ENCODE assay signal across 32 cellular contexts in genomic region chr9:126304946-126305370, GRCh38.
"Had no signal": no experiment of that assay in that cellular context is flagged by ENCODE, and none has a peak within 500 bp of the region (broad histone marks: within the 10 kb centered on the region; RNA-seq: fewer than 3 reads in every experiment).

No MANE protein-coding gene starts in this region.

- DNase-seq: activated CD4-positive, alpha-beta T cell treated with anti-CD3 and anti-CD28 coated beads for 48 hours; activated CD4-positive, alpha-beta T cell treated with anti-CD3 and anti-CD28 coated beads, Interleukin-2, amount 50 U/mL, for 48 hours; activated effector memory CD4-positive, alpha-beta T cell treated with anti-CD3 and anti-CD28 coated beads, Interleukin-2, amount 50 U/mL, for 16 hours; activated naive CD4-positive, alpha-beta T cell treated with anti-CD3 and anti-CD28 coated beads for 36 hours; activated naive CD8-positive, alpha-beta T cell treated with anti-CD3 and anti-CD28 coated beads for 36 hours; brain microvascular endothelial cell; caudate nucleus; cortex of kidney; effector memory CD8-positive, alpha-beta T cell; hippocampal formation; kidney; left lung; mesenchymal stem cell; natural killer cell; sigmoid colon; small intestine; stimulated activated CD4-positive, alpha-beta T cell treated with anti-CD3 and anti-CD28 coated beads, Interleukin-1b, Interleukin-23, amount 100 ng/mL, for 48 hours; stimulated activated CD4-positive, alpha-beta T cell treated with anti-CD3 and anti-CD28 coated beads, Interleukin-4, amount 100 ng/mL, for 4 hours; stimulated activated CD8-positive, alpha-beta memory T cell treated with anti-CD3 and anti-CD28 coated beads, Interleukin-4, amount 100 ng/mL, for 48 hours; stimulated activated naive CD8-positive, alpha-beta T cell treated with anti-CD3 and anti-CD28 coated beads, Interleukin-15, amount 100 ng/mL, for 72 hours; upper lobe of right lung; WERI-Rb-1 had no signal

- FAIRE-seq: endothelial cell of umbilical vein, kidney, small intestine, TTC549 had no signal

- H3K4me3 Mint-ChIP-seq: activated naive CD4-positive, alpha-beta T cell treated with anti-CD3 and anti-CD28 coated beads for 36 hours; activated naive CD8-positive, alpha-beta T cell treated with anti-CD3 and anti-CD28 coated beads for 36 hours; activated T-helper 1 cell treated with anti-CD3 and anti-CD28 coated beads, Interleukin-12 subunit alpha, Interleukin-12 subunit beta, Interleukin-2, Interleukin-4 antibody, amounts not matched to agents 30 ng/mL and 10 ng/mL and 1 ng/mL, durations not matched to agents 14 hours and 24 hours and 36 hours; effector memory CD8-positive, alpha-beta T cell; natural killer cell; stimulated activated memory B cell treated with anti-CD40 and anti-IgM and Interleukin-4, amounts not matched to agents 10 μg/mL and 1 μg/mL and 100 μg/mL, for 72 hours; stimulated activated naive CD8-positive, alpha-beta T cell treated with anti-CD3 and anti-CD28 coated beads, Interleukin-15, amount 100 ng/mL, for 72 hours had no signal

- H3K27me3 Mint-ChIP-seq: activated naive CD8-positive, alpha-beta T cell treated with anti-CD3 and anti-CD28 coated beads for 36 hours; effector memory CD8-positive, alpha-beta T cell; stimulated activated memory B cell treated with anti-CD40 and anti-IgM and Interleukin-4, amounts not matched to agents 10 μg/mL and 1 μg/mL and 100 μg/mL, for 72 hours had no signal

- ATAC-seq: activated CD4-positive, CD25-positive, alpha-beta regulatory T cell treated with anti-CD3 and anti-CD28 coated beads, Interleukin-2, amount 50 U/mL, for 24 hours; effector memory CD8-positive, alpha-beta T cell; gastroesophageal sphincter; natural killer cell; stimulated activated memory B cell treated with anti-CD40 and anti-IgM and Interleukin-4, amounts not matched to agents 10 μg/mL and 1 μg/mL and 100 μg/mL, for 72 hours; stimulated activated naive CD8-positive, alpha-beta T cell treated with anti-CD3 and anti-CD28 coated beads, Interleukin-15, amount 100 ng/mL, for 72 hours had no signal

- H3K27me3 ChIP-seq: adrenal gland, ascending aorta, brain microvascular endothelial cell, gastroesophageal sphincter, left lung, sigmoid colon, thyroid gland, upper lobe of right lung had no signal

- H3K4me1 ChIP-seq: adrenal gland, ascending aorta, gastroesophageal sphincter, left lung, lower lobe of right lung, sigmoid colon had no signal

- H3K36me3 Mint-ChIP-seq: activated naive CD8-positive, alpha-beta T cell treated with anti-CD3 and anti-CD28 coated beads for 36 hours; natural killer cell; stimulated activated memory B cell treated with anti-CD40 and anti-IgM and Interleukin-4, amounts not matched to agents 10 μg/mL and 1 μg/mL and 100 μg/mL, for 72 hours had no signal

- H3K9me3 ChIP-seq: adrenal gland, ascending aorta, gastroesophageal sphincter, left lung, lower lobe of right lung, sigmoid colon, thyroid gland, upper lobe of right lung had no signal

- H3K9me3 Mint-ChIP-seq: activated naive CD4-positive, alpha-beta T cell treated with anti-CD3 and anti-CD28 coated beads for 36 hours; activated naive CD8-positive, alpha-beta T cell treated with anti-CD3 and anti-CD28 coated beads for 36 hours; activated T-helper 1 cell treated with anti-CD3 and anti-CD28 coated beads, Interleukin-12 subunit alpha, Interleukin-12 subunit beta, Interleukin-2, Interleukin-4 antibody, amounts not matched to agents 30 ng/mL and 10 ng/mL and 1 ng/mL, durations not matched to agents 14 hours and 24 hours and 36 hours; effector memory CD8-positive, alpha-beta T cell; natural killer cell; stimulated activated memory B cell treated with anti-CD40 and anti-IgM and Interleukin-4, amounts not matched to agents 10 μg/mL and 1 μg/mL and 100 μg/mL, for 72 hours; stimulated activated naive CD8-positive, alpha-beta T cell treated with anti-CD3 and anti-CD28 coated beads, Interleukin-15, amount 100 ng/mL, for 72 hours had no signal

- H3K4me3 ChIP-seq: adrenal gland, ascending aorta, gastroesophageal sphincter, left lung, lower lobe of right lung, sigmoid colon, thyroid gland, upper lobe of right lung had no signal

- H3K36me3 ChIP-seq: adrenal gland, ascending aorta, brain microvascular endothelial cell, gastroesophageal sphincter, left lung, lower lobe of right lung, sigmoid colon, thyroid gland, upper lobe of right lung, WERI-Rb-1 had no signal

- H3K27ac Mint-ChIP-seq: activated naive CD4-positive, alpha-beta T cell treated with anti-CD3 and anti-CD28 coated beads for 36 hours; activated naive CD8-positive, alpha-beta T cell treated with anti-CD3 and anti-CD28 coated beads for 36 hours; activated T-helper 1 cell treated with anti-CD3 and anti-CD28 coated beads, Interleukin-12 subunit alpha, Interleukin-12 subunit beta, Interleukin-2, Interleukin-4 antibody, amounts not matched to agents 30 ng/mL and 10 ng/mL and 1 ng/mL, durations not matched to agents 14 hours and 24 hours and 36 hours; effector memory CD8-positive, alpha-beta T cell; natural killer cell; stimulated activated memory B cell treated with anti-CD40 and anti-IgM and Interleukin-4, amounts not matched to agents 10 μg/mL and 1 μg/mL and 100 μg/mL, for 72 hours; stimulated activated naive CD8-positive, alpha-beta T cell treated with anti-CD3 and anti-CD28 coated beads, Interleukin-15, amount 100 ng/mL, for 72 hours had no signal

- H3K27ac ChIP-seq: adrenal gland, ascending aorta, brain microvascular endothelial cell, gastroesophageal sphincter, left lung, sigmoid colon, thyroid gland, upper lobe of right lung, WERI-Rb-1 had no signal
